In the genomic region with DNA sequence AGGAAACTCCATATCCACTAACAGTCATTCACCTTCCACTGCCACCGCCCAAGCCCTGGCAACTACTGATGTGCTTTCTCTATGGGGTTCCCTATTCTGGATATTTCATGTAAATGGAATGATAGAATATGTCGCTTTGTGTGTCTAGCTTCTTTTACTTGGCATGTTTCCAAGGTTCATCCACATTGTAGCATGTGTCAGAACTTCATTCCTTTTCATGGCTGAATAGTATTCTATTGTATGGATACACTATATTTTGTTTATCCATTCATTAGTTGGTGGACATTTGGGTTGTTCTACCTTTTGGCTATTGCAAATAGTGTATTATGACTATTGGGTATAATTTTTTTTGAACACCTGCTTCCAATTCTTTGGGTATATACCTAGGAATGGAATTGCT, we compare ENCODE assay signal across 22 cellular contexts. TPM values are rescaled to one million over a fixed set of nuclear protein-coding genes. Genes with fewer than 3 reads are reported as not detected.
DNase-seq lines count a peak whose midpoint lies in the region; ATAC-seq, FAIRE-seq and TF ChIP-seq lines count a peak whose summit lies in the region.
"Had no signal": no experiment of that assay in that cellular context is flagged by ENCODE, and none has a peak within 500 bp of the region (broad histone marks: within the 10 kb centered on the region; RNA-seq: fewer than 3 reads in every experiment).

No MANE protein-coding gene starts in this region.

- no peaks in the 10 kb centered on the region for H3K27me3 ChIP-seq in Panc1 (ENCODE audit: control insufficient read depth, insufficient read depth, low read length)
- H3K27me3 ChIP-seq: BE2C; BLaER1 treated with 17β-estradiol and CSF1 and Interleukin-3, amounts not matched to agents 10 nM and 100 nM had no signal

- ATAC-seq in Panc1: no peak
- ATAC-seq: A549; CD8-positive, alpha-beta T cell had no signal

- peak overlapping the region; percentile 68 for H3K27ac Mint-ChIP-seq in activated naive CD4-positive, alpha-beta T cell treated with anti-CD3 and anti-CD28 coated beads, Interleukin-2, amount 50 U/mL, for 24 hours
- no peak overlapping the region for H3K27ac Mint-ChIP-seq in activated naive CD4-positive, alpha-beta T cell treated with anti-CD3 and anti-CD28 coated beads, Interleukin-2, amount 10 ng/mL, durations not matched to agents 7 days and 5 days
- H3K27ac Mint-ChIP-seq: CD14-positive monocyte; CD8-positive, alpha-beta T cell had no signal

- H3K36me3 ChIP-seq in Panc1 (ENCODE audit: control insufficient read depth, insufficient read depth, low read length) (no peaks in the 10 kb centered on the region), kidney (ENCODE audit: control insufficient read depth in 1 of 2, insufficient read depth in 2 of 2, low read length in 2 of 2) (no peaks in the 10 kb centered on the region)
- H3K36me3 ChIP-seq: BLaER1 treated with 17β-estradiol and CSF1 and Interleukin-3, amounts not matched to agents 10 nM and 100 nM had no signal

- H3K4me1 ChIP-seq in Panc1 (ENCODE audit: control insufficient read depth, insufficient read depth, low read length) (no peaks in the 10 kb centered on the region), kidney (ENCODE audit: control insufficient read depth in 1 of 2, insufficient read depth in 1 of 2, low read depth in 1 of 2, low read length in 2 of 2) (no peaks in the 10 kb centered on the region)
- H3K4me1 ChIP-seq: BE2C; BLaER1 treated with 17β-estradiol and CSF1 and Interleukin-3, amounts not matched to agents 10 nM and 100 nM; Caco-2; HAP-1 had no signal

- peaks cover 7% of the 10 kb centered on the region for H3K4me1 Mint-ChIP-seq in activated naive CD4-positive, alpha-beta T cell treated with anti-CD3 and anti-CD28 coated beads, Interleukin-2, amount 50 U/mL, for 24 hours
- H3K4me1 Mint-ChIP-seq in activated naive CD4-positive, alpha-beta T cell treated with anti-CD3 and anti-CD28 coated beads, Interleukin-2, amount 10 ng/mL, durations not matched to agents 7 days and 5 days: no peaks in the 10 kb centered on the region
- H3K4me1 Mint-ChIP-seq: CD14-positive monocyte had no signal

- DNase-seq in activated naive CD4-positive, alpha-beta T cell treated with anti-CD3 and anti-CD28 coated beads, Interleukin-2, amount 10 ng/mL, durations not matched to agents 7 days and 5 days: no peak
- DNase-seq in Panc1 (ENCODE audit: low read depth, low spot score): no peak
- peak; percentile 21 for DNase-seq in kidney
- no peak for DNase-seq in NOMO-1 (lab: John Stamatoyannopoulos, UW; ENCODE audit: unreplicated experiment in 2 of 2)
- no peak for DNase-seq in activated CD8-positive, alpha-beta memory T cell treated with anti-CD3 and anti-CD28 coated beads, Interleukin-2, amount 50 U/mL, for 4 hours
- DNase-seq: 8988T; ACHN; AML-193; BE2C; Caco-2; CD8-positive, alpha-beta T cell; DMS153; DND-41; GOT3 had no signal

- intact Hi-C loops in Panc1 (cut with micrococcal nuclease; ENCODE audit: unreplicated experiment): no loop called here
- intact Hi-C loops in kidney (cut with DNase I): no loop called here

- H3K4me3 Mint-ChIP-seq in activated naive CD4-positive, alpha-beta T cell treated with anti-CD3 and anti-CD28 coated beads, Interleukin-2, amount 50 U/mL, for 24 hours: no peak overlapping the region
- H3K4me3 Mint-ChIP-seq in activated naive CD4-positive, alpha-beta T cell treated with anti-CD3 and anti-CD28 coated beads, Interleukin-2, amount 10 ng/mL, durations not matched to agents 7 days and 5 days: no peak overlapping the region
- H3K4me3 Mint-ChIP-seq: CD14-positive monocyte; CD8-positive, alpha-beta T cell had no signal

- H3K9me3 Mint-ChIP-seq in activated naive CD4-positive, alpha-beta T cell treated with anti-CD3 and anti-CD28 coated beads, Interleukin-2, amount 50 U/mL, for 24 hours: no peaks in the 10 kb centered on the region
- H3K9me3 Mint-ChIP-seq in activated naive CD4-positive, alpha-beta T cell treated with anti-CD3 and anti-CD28 coated beads, Interleukin-2, amount 10 ng/mL, durations not matched to agents 7 days and 5 days: no peaks in the 10 kb centered on the region
- H3K9me3 Mint-ChIP-seq: CD8-positive, alpha-beta T cell had no signal

- no peak for FAIRE-seq in kidney (lab: Jason Lieb, UNC)
- FAIRE-seq: G401.6, GM12892, H54 had no signal

- H3K4me3 ChIP-seq in Panc1 (ENCODE audit: low read depth in 2 of 2, low read length in 2 of 2) (no peak overlapping the region), kidney (ENCODE audit: low read length in 2 of 2) (no peak overlapping the region)
- H3K4me3 ChIP-seq: A549; BLaER1 treated with 17β-estradiol and CSF1 and Interleukin-3, amounts not matched to agents 10 nM and 100 nM; HAP-1 had no signal

- in situ Hi-C loops in Panc1 (cut with HindIII; ENCODE audit: low pct_unique_long_range_greater_than_20kb, low sequenced_read_pairs): no loop called here

- H3K27me3 Mint-ChIP-seq in activated naive CD4-positive, alpha-beta T cell treated with anti-CD3 and anti-CD28 coated beads, Interleukin-2, amount 50 U/mL, for 24 hours: no peaks in the 10 kb centered on the region
- peaks cover 7% of the 10 kb centered on the region for H3K27me3 Mint-ChIP-seq in activated naive CD4-positive, alpha-beta T cell treated with anti-CD3 and anti-CD28 coated beads, Interleukin-2, amount 10 ng/mL, durations not matched to agents 7 days and 5 days

- H3K9ac ChIP-seq in kidney (ENCODE audit: low read length in 2 of 2): no peak overlapping the region
- H3K9ac ChIP-seq: BLaER1 treated with 17β-estradiol and CSF1 and Interleukin-3, amounts not matched to agents 10 nM and 100 nM had no signal

- no peak overlapping the region for H3K27ac ChIP-seq in Panc1 (ENCODE audit: low read length)
- no peak overlapping the region for H3K27ac ChIP-seq in kidney (ENCODE audit: low read depth in 2 of 2, low read length in 2 of 2)
- H3K27ac ChIP-seq: A549; BLaER1 treated with 17β-estradiol and CSF1 and Interleukin-3, amounts not matched to agents 10 nM and 100 nM had no signal

- POLR2A ChIA-PET in Panc1 (lab: Charles Lee): no interaction called here

- BruUV-seq in Panc1 (replicated peaks; lab: Mats Ljungman, UMichigan): TSS peak; percentile 53

- CTCF ChIA-PET in activated naive CD4-positive, alpha-beta T cell treated with anti-CD3 and anti-CD28 coated beads, Interleukin-2, amount 10 ng/mL, durations not matched to agents 7 days and 5 days (lab: Charles Lee): no interaction called here
- CTCF ChIA-PET in Panc1 (lab: Charles Lee): no interaction called here

- H3K9me3 ChIP-seq in Panc1 (ENCODE audit: control insufficient read depth, insufficient read depth, low read depth, low read length): no peaks in the 10 kb centered on the region
- H3K9me3 ChIP-seq in kidney (ENCODE audit: control insufficient read depth in 1 of 2, low read length in 2 of 2): no peaks in the 10 kb centered on the region
- H3K9me3 ChIP-seq: A549; BE2C; BLaER1 treated with 17β-estradiol and CSF1 and Interleukin-3, amounts not matched to agents 10 nM and 100 nM; Caco-2; HAP-1 had no signal

- TF ChIP-seq CTCF in Panc1 (IDR thresholded peaks at IDR 0.05): no peak
- no peak for TF ChIP-seq CTCF in kidney (IDR thresholded peaks at IDR 0.05; ENCODE audit: borderline replicate concordance, extremely low read depth, insufficient read depth)

- peaks cover 2% of the 10 kb centered on the region for H3K36me3 Mint-ChIP-seq in activated naive CD4-positive, alpha-beta T cell treated with anti-CD3 and anti-CD28 coated beads, Interleukin-2, amount 50 U/mL, for 24 hours
- no peaks in the 10 kb centered on the region for H3K36me3 Mint-ChIP-seq in activated naive CD4-positive, alpha-beta T cell treated with anti-CD3 and anti-CD28 coated beads, Interleukin-2, amount 10 ng/mL, durations not matched to agents 7 days and 5 days
- H3K36me3 Mint-ChIP-seq: CD14-positive monocyte had no signal

RNA-seq across cellular contexts. Expression of a gene that starts 8.6 kb away (rescaled TPM):
- total RNA-seq in Panc1 (2021; ENCODE audit: unreplicated experiment) (3.1 TPM), kidney (20.0 TPM)
- 2.1 TPM for polyA plus RNA-seq in Panc1 (2012; ENCODE audit: insufficient read length)
- 5.2 TPM for polyA plus RNA-seq in kidney (ENCODE audit: insufficient read depth, low read depth, low replicate concordance)

RNA-seq across cellular contexts. Expression of a gene that starts 29.4 kb away (rescaled TPM):
- total RNA-seq in Panc1 (2021; ENCODE audit: unreplicated experiment) (197 TPM), kidney (319 TPM)
- polyA plus RNA-seq in Panc1 (2012; ENCODE audit: insufficient read length): 269 TPM
- 363 TPM for polyA plus RNA-seq in kidney (ENCODE audit: insufficient read depth, low read depth, low replicate concordance)

RNA-seq across cellular contexts. Expression of a gene that starts 36.3 kb away (rescaled TPM):
- total RNA-seq in Panc1 (2021; ENCODE audit: unreplicated experiment) (33.9 TPM), kidney (31.2 TPM)
- polyA plus RNA-seq in Panc1 (2012; ENCODE audit: insufficient read length): 28.7 TPM
- 15.2 TPM for polyA plus RNA-seq in kidney (ENCODE audit: insufficient read depth, low read depth, low replicate concordance)
